In the genomic region with DNA sequence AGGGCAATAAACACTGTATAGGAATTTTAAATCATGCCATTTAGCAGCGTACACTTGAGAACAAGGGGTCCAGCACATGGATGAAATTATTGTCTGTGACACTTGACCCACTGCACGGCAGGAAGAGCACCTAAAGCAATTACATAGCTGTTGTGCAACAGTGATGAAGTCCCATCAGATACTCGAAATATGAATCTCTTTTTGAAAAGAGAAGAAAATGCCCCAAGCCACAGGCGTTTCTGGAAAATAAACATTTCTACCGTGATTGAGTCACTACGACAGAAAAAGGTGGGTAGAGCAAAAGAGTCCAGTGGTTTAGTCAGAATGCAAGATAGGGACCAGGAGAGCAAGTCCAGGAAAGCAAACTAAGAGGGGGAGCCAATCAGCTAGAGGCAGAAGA, we compare ENCODE assay signal across 21 cellular contexts. TPM values are rescaled to one million over a fixed set of nuclear protein-coding genes. Genes with fewer than 3 reads are reported as not detected.
DNase-seq lines count a peak whose midpoint lies in the region; ATAC-seq and TF ChIP-seq lines count a peak whose summit lies in the region.
"Had no signal": no experiment of that assay in that cellular context is flagged by ENCODE, and none has a peak within 500 bp of the region (broad histone marks: within the 10 kb centered on the region; RNA-seq: fewer than 3 reads in every experiment).

No MANE protein-coding gene starts in this region.

- DNase-seq in MM.1S = no peak
- peak; percentile 55 for DNase-seq in adipocyte (ENCODE audit: low read depth)
- peak; percentile 20 to 60 for DNase-seq in foreskin keratinocyte
- DNase-seq in neural progenitor cell (ENCODE audit: low spot score) = no peak
- no peak for DNase-seq in DMS153 treated with DMSO at 0.1 percent for 48 hours (lab: John Stamatoyannopoulos, UW; ENCODE audit: unreplicated experiment)
- no peak for DNase-seq in activated T-cell treated with anti-CD3 and anti-CD28 coated beads for 4 hours
- DNase-seq in globus pallidus (ENCODE audit: low spot score) = no peak
- DNase-seq: BE2C; CD4-positive, alpha-beta T cell; EL; NCI-H1048; NCI-H1694 treated with DMSO at 0.1 percent for 48 hours; NCI-H226; NCI-H524 treated with DMSO at 0.1 percent for 48 hours; OCI-M1; SJCRH30 had no signal

- H3K27me3 ChIP-seq in MM.1S (replicated peaks; ENCODE audit: insufficient read depth, low read length) (no peaks in the 10 kb centered on the region), adipocyte (replicated peaks; ENCODE audit: control insufficient read depth, insufficient read depth, low read length) (peaks cover 25% of the 10 kb centered on the region), foreskin keratinocyte (no peaks in the 10 kb centered on the region), neural progenitor cell (peaks cover 60% of the 10 kb centered on the region)
- H3K27me3 ChIP-seq: BE2C had no signal

- no peaks in the 10 kb centered on the region for H3K36me3 ChIP-seq in MM.1S (replicated peaks; ENCODE audit: insufficient read depth, low read length)
- no peaks in the 10 kb centered on the region for H3K36me3 ChIP-seq in adipocyte (ENCODE audit: control insufficient read depth, insufficient read depth, low read length, severe bottlenecking)
- H3K36me3 ChIP-seq in neural progenitor cell = no peaks in the 10 kb centered on the region
- H3K36me3 ChIP-seq: BE2C, SJCRH30 had no signal

- H3K9me3 Mint-ChIP-seq in neural progenitor cell = no peaks in the 10 kb centered on the region
- H3K9me3 Mint-ChIP-seq: CD4-positive, alpha-beta T cell had no signal

- no peak for ATAC-seq in foreskin keratinocyte
- no peak for ATAC-seq in HG03045 (IDR thresholded peaks at IDR 0.05; ENCODE audit: unreplicated experiment)
- ATAC-seq: GM23338 had no signal

- H3K27ac ChIP-seq in MM.1S (ENCODE audit: low read length) (peak overlapping the region; percentile 57; the same call in 1 of the 2 replicates), foreskin keratinocyte (no peak overlapping the region), neural progenitor cell (no peak overlapping the region)
- H3K27ac ChIP-seq: SJCRH30 had no signal

- H3F3A ChIP-seq in MM.1S (ENCODE audit: insufficient read depth, low read length) = peaks cover 35% of the 10 kb centered on the region
- no peaks in the 10 kb centered on the region for H3F3A ChIP-seq in neural progenitor cell (ENCODE audit: low read depth)

- H3K27me3 Mint-ChIP-seq in neural progenitor cell (ENCODE audit: insufficient read depth, low read depth) = peaks cover 11% of the 10 kb centered on the region

- H3K4me1 ChIP-seq in MM.1S (ENCODE audit: low read length) (peaks cover 46% of the 10 kb centered on the region), adipocyte (ENCODE audit: control insufficient read depth, insufficient read depth, low read length) (no peaks in the 10 kb centered on the region), foreskin keratinocyte (peaks cover 62% of the 10 kb centered on the region), neural progenitor cell (peaks cover 6% of the 10 kb centered on the region)
- H3K4me1 ChIP-seq: BE2C, SJCRH30 had no signal

- peak overlapping the region; percentile 70; the same call in 1 of the 2 replicates for H3K4me2 ChIP-seq in MM.1S (ENCODE audit: low read depth, low read length)
- H3K4me2 ChIP-seq in neural progenitor cell = no peak overlapping the region

- peak overlapping the region; percentile 14 for H3K4me3 Mint-ChIP-seq in neural progenitor cell
- H3K4me3 Mint-ChIP-seq: CD4-positive, alpha-beta T cell had no signal

- H3K36me3 Mint-ChIP-seq in neural progenitor cell = no peaks in the 10 kb centered on the region

- TF ChIP-seq CTCF in MM.1S (IDR thresholded peaks at IDR 0.05; ENCODE audit: low read length) (no peak), foreskin keratinocyte (conservative IDR thresholded peaks at IDR 0.05) (no peak), neural progenitor cell (IDR thresholded peaks at IDR 0.05) (no peak)

- no peak overlapping the region for H3K9ac ChIP-seq in MM.1S (ENCODE audit: low read length)
- no peak overlapping the region for H3K9ac ChIP-seq in adipocyte (ENCODE audit: low read length)
- no peak overlapping the region for H3K9ac ChIP-seq in neural progenitor cell
- H3K9ac ChIP-seq: KMS-11 had no signal

- H2AFZ ChIP-seq in MM.1S (ENCODE audit: low read length) = no peak overlapping the region
- H2AFZ ChIP-seq in neural progenitor cell (replicated peaks) = no peak overlapping the region
- H2AFZ ChIP-seq: GM23338 had no signal

- peaks cover 4% of the 10 kb centered on the region for H3K4me1 Mint-ChIP-seq in neural progenitor cell

- H3K9me2 ChIP-seq in MM.1S (replicated peaks; ENCODE audit: insufficient read depth, low read length) = no peaks in the 10 kb centered on the region

- H4K20me1 ChIP-seq in MM.1S (ENCODE audit: insufficient read depth, low read length) = no peaks in the 10 kb centered on the region
- H4K20me1 ChIP-seq in neural progenitor cell (ENCODE audit: low read depth) = no peaks in the 10 kb centered on the region

- H3K9me3 ChIP-seq in MM.1S (replicated peaks; ENCODE audit: insufficient read depth, low read length) (no peaks in the 10 kb centered on the region), adipocyte (ENCODE audit: control insufficient read depth, low read length) (no peaks in the 10 kb centered on the region), neural progenitor cell (ENCODE audit: low read depth) (no peaks in the 10 kb centered on the region)
- H3K9me3 ChIP-seq: BE2C, SJCRH30 had no signal

- H3K4me3 ChIP-seq in MM.1S (ENCODE audit: low read length) (no peak overlapping the region), adipocyte (ENCODE audit: low read length) (no peak overlapping the region), neural progenitor cell (no peak overlapping the region)
- H3K4me3 ChIP-seq: SJCRH30 had no signal

- no peaks in the 10 kb centered on the region for H3K79me2 ChIP-seq in MM.1S (ENCODE audit: low read length)
- H3K79me2 ChIP-seq in neural progenitor cell (ENCODE audit: low read depth) = no peaks in the 10 kb centered on the region

- no peak overlapping the region for H3K27ac Mint-ChIP-seq in neural progenitor cell
- H3K27ac Mint-ChIP-seq: CD4-positive, alpha-beta T cell; GM23338 had no signal

RNA-seq across cellular contexts. Expression of gene DSCAM, which starts 6.5 kb away (rescaled TPM):
- total RNA-seq in foreskin keratinocyte = 7.6 and 8.5 TPM in 2 replicates
- 1.5 and 1.7 TPM in 2 replicates for polyA plus RNA-seq in foreskin keratinocyte
- 0.03 TPM in 1 of 2 replicates, not detected in the other for total RNA-seq in neural progenitor cell (ENCODE audit: low replicate concordance)
- total RNA-seq: CD4-positive, alpha-beta T cell; M059J; RPMI7951 had no signal
- polyA plus RNA-seq: GM23338 had no signal

Comparison
In these comparisons a context has a peak if more than half of its experiments do, and no peak if none do; other contexts are left out.
1. DNase-seq: peak in adipocyte (single experiment) and foreskin keratinocyte (2 of 2); none in MM.1S (single experiment), neural progenitor cell (single experiment), DMS153 treated with DMSO at 0.1 percent for 48 hours (single experiment), activated T-cell treated with anti-CD3 and anti-CD28 coated beads for 4 hours (single experiment) and globus pallidus (single experiment).